Comparison of ENCODE assay signal across 1 cellular context in the genomic region with DNA sequence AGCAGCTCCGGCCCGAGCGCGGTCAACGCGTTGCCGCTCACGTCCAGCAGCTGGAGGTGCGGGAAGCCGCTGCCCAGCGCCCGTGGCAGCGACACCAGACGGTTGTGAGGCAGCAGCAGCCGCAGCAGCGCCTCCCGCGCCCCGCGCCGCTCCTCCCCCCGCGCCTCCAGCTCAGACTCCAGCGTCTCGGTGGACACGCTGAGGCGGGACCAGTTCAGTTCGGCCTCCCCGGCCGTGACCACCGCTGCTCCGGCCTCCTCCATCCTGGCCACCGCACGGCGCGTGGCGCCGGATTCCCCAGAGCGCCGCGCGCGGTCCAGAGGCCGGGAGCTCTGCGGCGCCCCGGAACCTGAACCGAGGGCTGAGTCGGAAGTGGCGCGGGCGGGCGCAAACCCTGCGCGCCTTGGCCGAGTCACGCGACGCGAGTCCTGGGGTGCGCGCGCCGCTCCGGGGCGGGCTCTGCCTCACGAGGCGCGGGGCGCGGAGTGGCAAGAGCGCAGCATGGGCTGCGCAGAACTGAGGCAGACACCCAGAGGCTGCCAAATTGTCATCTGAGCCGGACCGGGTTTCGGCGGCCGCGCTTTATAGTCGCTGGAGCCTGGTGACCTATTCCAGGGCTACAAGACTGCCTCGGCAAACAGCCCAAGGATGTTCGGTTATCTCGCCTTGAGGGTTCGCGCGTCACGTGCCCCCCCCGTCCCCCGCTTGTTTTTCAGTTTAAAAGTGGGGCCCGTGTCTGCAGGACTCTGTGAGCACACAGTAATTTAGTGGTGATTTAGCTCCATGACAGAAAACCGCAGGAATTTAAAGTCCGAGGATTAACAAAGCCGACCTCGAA.
A peak's percentile ranks its signal among the peaks of the same experiment; 100 is the strongest.
TF ChIP-seq lines count a peak whose summit lies in the region.

A gene (minus strand): TSS at position 374 of the 838 bp plus-strand sequence. CDS start 111 bp downstream, at position 263.

TF ChIP-seq in HepG2, 621 proteins besides CTCF, POLR2A, EP300 and RAD21 (continued from another document and continues in another):
- TF ChIP-seq, protein P1, sequence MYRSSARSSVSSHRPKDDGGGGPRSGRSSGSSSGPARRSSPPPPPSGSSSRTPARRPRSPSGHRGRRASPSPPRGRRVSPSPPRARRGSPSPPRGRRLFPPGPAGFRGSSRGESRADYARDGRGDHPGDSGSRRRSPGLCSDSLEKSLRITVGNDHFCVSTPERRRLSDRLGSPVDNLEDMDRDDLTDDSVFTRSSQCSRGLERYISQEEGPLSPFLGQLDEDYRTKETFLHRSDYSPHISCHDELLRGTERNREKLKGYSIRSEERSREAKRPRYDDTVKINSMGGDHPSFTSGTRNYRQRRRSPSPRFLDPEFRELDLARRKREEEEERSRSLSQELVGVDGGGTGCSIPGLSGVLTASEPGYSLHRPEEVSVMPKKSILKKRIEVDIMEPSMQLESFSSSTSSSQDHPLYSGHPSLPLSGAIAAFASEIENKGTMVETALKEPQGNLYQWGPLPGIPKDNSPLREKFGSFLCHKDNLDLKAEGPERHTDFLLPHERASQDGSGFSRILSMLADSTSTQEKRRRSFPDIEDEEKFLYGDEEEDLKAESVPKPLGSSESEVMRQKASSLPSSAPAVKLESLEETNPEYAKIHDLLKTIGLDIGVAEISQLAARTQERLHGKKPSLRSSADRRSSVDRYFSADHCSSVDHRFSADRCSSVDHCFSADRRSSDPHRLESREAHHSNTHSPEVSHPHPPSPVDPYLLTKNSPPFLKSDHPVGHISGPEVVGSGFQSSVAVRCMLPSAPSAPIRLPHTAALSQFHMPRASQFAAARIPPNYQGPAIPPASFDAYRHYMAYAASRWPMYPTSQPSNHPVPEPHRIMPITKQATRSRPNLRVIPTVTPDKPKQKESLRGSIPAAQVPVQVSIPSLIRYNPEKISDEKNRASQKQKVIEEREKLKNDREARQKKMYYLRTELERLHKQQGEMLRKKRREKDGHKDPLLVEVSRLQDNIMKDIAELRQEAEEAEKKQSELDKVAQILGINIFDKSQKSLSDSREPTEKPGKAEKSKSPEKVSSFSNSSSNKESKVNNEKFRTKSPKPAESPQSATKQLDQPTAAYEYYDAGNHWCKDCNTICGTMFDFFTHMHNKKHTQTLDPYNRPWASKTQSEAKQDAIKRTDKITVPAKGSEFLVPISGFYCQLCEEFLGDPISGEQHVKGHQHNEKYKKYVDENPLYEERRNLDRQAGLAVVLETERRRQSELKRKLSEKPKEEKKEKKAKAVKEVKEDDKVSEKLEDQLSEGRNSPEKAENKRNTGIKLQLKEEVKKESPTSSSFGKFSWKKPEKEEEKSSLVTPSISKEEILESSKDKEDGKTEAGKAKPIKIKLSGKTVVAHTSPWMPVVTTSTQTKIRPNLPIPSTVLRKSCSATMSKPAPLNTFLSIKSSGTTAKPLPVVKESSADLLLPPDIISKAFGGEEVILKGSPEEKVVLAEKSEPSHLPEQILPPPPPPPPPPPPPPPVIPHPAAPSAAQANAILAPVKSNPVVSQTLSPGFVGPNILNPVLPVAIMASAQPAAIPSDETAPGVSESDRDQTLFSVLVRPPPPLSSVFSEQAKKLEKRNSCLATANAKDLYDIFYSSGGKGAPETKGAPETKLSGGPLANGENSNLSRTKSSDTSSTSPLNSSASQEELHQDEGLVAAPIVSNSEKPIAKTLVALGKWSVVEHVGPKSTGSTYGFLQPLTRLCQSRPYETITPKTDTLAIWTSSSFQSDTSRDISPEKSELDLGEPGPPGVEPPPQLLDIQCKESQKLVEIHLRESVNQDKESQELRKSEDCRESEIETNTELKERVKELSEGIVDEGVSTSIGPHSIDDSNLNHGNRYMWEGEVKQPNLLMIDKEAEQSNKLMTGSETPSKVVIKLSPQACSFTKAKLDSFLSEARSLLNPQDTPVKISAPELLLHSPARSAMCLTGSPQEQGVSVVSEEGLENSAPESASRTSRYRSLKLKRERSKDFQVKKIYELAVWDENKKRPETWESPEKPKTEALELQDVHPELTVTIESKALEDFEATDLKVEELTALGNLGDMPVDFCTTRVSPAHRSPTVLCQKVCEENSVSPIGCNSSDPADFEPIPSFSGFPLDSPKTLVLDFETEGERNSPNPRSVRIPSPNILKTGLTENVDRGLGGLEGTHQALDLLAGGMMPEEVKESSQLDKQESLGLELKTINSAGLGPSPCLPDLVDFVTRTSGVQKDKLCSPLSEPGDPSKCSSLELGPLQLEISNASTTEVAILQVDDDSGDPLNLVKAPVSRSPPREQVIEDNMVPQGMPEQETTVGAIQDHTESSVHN (CRISPR knock-in tag; IDR thresholded peaks at IDR 0.05): no peak
- TF ChIP-seq ZNF724P (CRISPR knock-in tag; IDR thresholded peaks at IDR 0.05; ENCODE audit: borderline replicate concordance) (peak; percentile 77), ZNF382 (CRISPR knock-in tag; IDR thresholded peaks at IDR 0.05; ENCODE audit: borderline replicate concordance) (no peak), ZNF234 (CRISPR knock-in tag; conservative IDR thresholded peaks at IDR 0.05) (0 out of 2 replicates have a peak, but pooled peaks have one; percentile 49), ZNF124 (CRISPR knock-in tag; IDR thresholded peaks at IDR 0.05) (0 out of 2 replicates have a peak, but pooled peaks have one; percentile 20), ZNF337 (CRISPR knock-in tag; IDR thresholded peaks at IDR 0.05; ENCODE audit: borderline replicate concordance, low read depth) (peak; percentile 52; the same call in 1 of the 2 replicates), GATA4 (IDR thresholded peaks at IDR 0.05; ENCODE audit: borderline replicate concordance, low read depth) (peak; percentile 3; the same call in 1 of the 2 replicates), FOXA3 (CRISPR knock-in tag; IDR thresholded peaks at IDR 0.05) (no peak), FOXJ3 (CRISPR knock-in tag; IDR thresholded peaks at IDR 0.05; ENCODE audit: borderline replicate concordance) (no peak), NR2F1 (CRISPR knock-in tag; IDR thresholded peaks at IDR 0.05) (no peak), MED13 (CRISPR knock-in tag; IDR thresholded peaks at IDR 0.05) (peak; percentile 82), SNRNP70 (IDR thresholded peaks at IDR 0.05; ENCODE audit: low read depth, low read length) (no peak), DNMT3B (CRISPR knock-in tag; conservative IDR thresholded peaks at IDR 0.05) (no peak), ZSCAN21 (CRISPR knock-in tag; IDR thresholded peaks at IDR 0.05; ENCODE audit: borderline replicate concordance) (peak; percentile 96), KLF9 (CRISPR knock-in tag; IDR thresholded peaks at IDR 0.05; ENCODE audit: low read depth) (no peak), CHCHD3 (CRISPR knock-in tag; IDR thresholded peaks at IDR 0.05) (peak; percentile 82; the same call in 1 of the 2 replicates), ZNF143 (CRISPR knock-in tag; IDR thresholded peaks at IDR 0.05) (peak; percentile 72), MAFG (CRISPR knock-in tag; IDR thresholded peaks at IDR 0.05) (no peak), ATAD3A (CRISPR knock-in tag; IDR thresholded peaks at IDR 0.05) (no peak), ZFY (CRISPR knock-in tag; IDR thresholded peaks at IDR 0.05) (peak; percentile 95)
- TF ChIP-seq, protein P2, sequence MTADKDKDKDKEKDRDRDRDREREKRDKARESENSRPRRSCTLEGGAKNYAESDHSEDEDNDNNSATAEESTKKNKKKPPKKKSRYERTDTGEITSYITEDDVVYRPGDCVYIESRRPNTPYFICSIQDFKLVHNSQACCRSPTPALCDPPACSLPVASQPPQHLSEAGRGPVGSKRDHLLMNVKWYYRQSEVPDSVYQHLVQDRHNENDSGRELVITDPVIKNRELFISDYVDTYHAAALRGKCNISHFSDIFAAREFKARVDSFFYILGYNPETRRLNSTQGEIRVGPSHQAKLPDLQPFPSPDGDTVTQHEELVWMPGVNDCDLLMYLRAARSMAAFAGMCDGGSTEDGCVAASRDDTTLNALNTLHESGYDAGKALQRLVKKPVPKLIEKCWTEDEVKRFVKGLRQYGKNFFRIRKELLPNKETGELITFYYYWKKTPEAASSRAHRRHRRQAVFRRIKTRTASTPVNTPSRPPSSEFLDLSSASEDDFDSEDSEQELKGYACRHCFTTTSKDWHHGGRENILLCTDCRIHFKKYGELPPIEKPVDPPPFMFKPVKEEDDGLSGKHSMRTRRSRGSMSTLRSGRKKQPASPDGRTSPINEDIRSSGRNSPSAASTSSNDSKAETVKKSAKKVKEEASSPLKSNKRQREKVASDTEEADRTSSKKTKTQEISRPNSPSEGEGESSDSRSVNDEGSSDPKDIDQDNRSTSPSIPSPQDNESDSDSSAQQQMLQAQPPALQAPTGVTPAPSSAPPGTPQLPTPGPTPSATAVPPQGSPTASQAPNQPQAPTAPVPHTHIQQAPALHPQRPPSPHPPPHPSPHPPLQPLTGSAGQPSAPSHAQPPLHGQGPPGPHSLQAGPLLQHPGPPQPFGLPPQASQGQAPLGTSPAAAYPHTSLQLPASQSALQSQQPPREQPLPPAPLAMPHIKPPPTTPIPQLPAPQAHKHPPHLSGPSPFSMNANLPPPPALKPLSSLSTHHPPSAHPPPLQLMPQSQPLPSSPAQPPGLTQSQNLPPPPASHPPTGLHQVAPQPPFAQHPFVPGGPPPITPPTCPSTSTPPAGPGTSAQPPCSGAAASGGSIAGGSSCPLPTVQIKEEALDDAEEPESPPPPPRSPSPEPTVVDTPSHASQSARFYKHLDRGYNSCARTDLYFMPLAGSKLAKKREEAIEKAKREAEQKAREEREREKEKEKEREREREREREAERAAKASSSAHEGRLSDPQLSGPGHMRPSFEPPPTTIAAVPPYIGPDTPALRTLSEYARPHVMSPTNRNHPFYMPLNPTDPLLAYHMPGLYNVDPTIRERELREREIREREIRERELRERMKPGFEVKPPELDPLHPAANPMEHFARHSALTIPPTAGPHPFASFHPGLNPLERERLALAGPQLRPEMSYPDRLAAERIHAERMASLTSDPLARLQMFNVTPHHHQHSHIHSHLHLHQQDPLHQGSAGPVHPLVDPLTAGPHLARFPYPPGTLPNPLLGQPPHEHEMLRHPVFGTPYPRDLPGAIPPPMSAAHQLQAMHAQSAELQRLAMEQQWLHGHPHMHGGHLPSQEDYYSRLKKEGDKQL (CRISPR knock-in tag; IDR thresholded peaks at IDR 0.05; ENCODE audit: low read depth): no peak
- TF ChIP-seq, protein P3, sequence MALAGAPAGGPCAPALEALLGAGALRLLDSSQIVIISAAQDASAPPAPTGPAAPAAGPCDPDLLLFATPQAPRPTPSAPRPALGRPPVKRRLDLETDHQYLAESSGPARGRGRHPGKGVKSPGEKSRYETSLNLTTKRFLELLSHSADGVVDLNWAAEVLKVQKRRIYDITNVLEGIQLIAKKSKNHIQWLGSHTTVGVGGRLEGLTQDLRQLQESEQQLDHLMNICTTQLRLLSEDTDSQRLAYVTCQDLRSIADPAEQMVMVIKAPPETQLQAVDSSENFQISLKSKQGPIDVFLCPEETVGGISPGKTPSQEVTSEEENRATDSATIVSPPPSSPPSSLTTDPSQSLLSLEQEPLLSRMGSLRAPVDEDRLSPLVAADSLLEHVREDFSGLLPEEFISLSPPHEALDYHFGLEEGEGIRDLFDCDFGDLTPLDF (CRISPR knock-in tag; IDR thresholded peaks at IDR 0.05): peak; percentile 93
- TF ChIP-seq, protein P4, sequence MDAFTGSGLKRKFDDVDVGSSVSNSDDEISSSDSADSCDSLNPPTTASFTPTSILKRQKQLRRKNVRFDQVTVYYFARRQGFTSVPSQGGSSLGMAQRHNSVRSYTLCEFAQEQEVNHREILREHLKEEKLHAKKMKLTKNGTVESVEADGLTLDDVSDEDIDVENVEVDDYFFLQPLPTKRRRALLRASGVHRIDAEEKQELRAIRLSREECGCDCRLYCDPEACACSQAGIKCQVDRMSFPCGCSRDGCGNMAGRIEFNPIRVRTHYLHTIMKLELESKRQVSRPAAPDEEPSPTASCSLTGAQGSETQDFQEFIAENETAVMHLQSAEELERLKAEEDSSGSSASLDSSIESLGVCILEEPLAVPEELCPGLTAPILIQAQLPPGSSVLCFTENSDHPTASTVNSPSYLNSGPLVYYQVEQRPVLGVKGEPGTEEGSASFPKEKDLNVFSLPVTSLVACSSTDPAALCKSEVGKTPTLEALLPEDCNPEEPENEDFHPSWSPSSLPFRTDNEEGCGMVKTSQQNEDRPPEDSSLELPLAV (CRISPR knock-in tag; conservative IDR thresholded peaks at IDR 0.05; ENCODE audit: low read depth): peak; percentile 54; the same call in 1 of the 2 replicates
- TF ChIP-seq, protein P5, sequence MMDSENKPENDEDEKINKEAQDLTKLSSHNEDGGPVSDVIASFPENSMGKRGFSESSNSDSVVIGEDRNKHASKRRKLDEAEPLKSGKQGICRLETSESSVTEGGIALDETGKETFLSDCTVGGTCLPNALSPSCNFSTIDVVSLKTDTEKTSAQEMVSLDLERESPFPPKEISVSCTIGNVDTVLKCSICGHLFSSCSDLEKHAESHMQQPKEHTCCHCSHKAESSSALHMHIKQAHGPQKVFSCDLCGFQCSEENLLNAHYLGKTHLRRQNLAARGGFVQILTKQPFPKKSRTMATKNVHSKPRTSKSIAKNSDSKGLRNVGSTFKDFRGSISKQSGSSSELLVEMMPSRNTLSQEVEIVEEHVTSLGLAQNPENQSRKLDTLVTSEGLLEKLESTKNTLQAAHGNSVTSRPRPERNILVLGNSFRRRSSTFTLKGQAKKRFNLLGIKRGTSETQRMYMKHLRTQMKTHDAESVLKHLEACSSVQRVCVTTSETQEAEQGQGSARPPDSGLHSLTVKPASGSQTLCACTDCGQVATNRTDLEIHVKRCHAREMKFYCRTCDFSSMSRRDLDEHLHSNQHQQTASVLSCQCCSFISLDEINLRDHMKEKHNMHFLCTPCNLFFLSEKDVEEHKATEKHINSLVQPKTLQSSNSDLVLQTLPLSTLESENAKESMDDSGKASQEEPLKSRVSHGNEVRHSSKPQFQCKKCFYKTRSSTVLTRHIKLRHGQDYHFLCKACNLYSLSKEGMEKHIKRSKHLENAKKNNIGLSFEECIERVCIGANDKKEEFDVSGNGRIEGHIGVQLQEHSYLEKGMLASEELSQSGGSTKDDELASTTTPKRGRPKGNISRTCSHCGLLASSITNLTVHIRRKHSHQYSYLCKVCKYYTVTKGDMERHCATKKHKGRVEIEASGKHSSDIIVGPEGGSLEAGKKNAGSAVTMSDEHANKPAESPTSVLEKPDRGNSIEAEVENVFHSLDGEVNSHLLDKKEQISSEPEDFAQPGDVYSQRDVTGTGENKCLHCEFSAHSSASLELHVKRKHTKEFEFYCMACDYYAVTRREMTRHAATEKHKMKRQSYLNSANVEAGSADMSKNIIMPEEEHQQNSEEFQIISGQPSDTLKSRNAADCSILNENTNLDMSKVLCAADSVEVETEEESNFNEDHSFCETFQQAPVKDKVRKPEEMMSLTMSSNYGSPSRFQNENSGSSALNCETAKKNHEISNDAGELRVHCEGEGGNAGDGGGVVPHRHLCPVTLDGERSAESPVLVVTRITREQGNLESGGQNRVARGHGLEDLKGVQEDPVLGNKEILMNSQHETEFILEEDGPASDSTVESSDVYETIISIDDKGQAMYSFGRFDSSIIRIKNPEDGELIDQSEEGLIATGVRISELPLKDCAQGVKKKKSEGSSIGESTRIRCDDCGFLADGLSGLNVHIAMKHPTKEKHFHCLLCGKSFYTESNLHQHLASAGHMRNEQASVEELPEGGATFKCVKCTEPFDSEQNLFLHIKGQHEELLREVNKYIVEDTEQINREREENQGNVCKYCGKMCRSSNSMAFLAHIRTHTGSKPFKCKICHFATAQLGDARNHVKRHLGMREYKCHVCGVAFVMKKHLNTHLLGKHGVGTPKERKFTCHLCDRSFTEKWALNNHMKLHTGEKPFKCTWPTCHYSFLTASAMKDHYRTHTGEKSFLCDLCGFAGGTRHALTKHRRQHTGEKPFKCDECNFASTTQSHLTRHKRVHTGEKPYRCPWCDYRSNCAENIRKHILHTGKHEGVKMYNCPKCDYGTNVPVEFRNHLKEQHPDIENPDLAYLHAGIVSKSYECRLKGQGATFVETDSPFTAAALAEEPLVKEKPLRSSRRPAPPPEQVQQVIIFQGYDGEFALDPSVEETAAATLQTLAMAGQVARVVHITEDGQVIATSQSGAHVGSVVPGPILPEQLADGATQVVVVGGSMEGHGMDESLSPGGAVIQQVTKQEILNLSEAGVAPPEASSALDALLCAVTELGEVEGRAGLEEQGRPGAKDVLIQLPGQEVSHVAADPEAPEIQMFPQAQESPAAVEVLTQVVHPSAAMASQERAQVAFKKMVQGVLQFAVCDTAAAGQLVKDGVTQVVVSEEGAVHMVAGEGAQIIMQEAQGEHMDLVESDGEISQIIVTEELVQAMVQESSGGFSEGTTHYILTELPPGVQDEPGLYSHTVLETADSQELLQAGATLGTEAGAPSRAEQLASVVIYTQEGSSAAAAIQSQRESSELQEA (CRISPR knock-in tag; IDR thresholded peaks at IDR 0.05; ENCODE audit: not compliant biosample characterization): peak; percentile 61
